ENCODE assay signal across 9 cellular contexts in the genomic region with DNA sequence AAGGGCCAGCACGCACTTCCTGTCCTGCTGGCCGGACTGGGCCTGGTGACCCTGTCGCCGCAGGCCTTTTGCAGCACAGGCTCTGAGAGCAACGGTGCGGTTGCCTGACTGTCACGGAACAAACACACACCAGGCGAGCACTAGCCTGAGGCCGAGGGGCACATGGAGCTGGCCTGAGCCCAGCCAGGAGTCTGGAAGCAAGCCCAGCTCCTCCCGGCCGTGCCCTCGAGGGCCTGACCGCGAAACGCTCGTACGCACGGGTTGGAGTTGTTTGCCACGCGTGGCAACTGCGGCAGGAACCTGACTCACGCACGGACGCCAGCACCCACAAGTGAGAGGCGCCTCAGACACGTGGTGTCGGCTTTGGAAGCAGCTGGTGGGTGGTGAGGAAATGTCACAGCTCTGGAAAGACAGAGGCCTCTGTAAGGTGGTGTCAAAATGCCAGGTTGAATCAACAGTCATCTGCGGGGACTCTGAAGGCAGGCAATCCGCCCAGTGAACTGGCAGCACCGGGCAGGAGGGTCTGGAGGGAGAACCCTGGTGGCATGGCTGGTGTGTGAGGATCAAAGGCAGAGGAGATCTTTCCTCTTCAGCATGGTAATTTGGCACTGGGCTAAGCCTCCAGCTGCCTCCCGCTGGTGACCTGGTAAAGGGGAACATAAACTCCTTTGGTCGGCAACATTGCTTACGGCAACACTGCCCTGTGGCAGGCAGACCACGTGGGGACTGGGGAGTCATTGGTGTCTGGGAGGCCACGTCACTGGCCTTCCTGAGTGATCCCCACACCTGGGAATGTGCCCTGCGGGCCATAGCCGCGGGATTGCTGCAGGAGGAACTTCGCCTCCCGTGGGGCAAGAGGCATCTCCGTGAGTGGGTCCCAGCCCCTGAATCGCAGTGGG. TPM values are rescaled to one million over a fixed set of nuclear protein-coding genes. Genes with fewer than 3 reads are reported as not detected.
DNase-seq lines count a peak whose midpoint lies in the region; ATAC-seq, FAIRE-seq and TF ChIP-seq lines count a peak whose summit lies in the region.
"Had no signal": no experiment of that assay in that cellular context is flagged by ENCODE, and none has a peak within 500 bp of the region (broad histone marks: within the 10 kb centered on the region; RNA-seq: fewer than 3 reads in every experiment).

No MANE protein-coding gene starts in this region.

- peak; percentile 26 for FAIRE-seq in GM12891 (lab: Jason Lieb, UNC)

- TF ChIP-seq CTCF in choroid plexus epithelial cell (conservative IDR thresholded peaks at IDR 0.05; ENCODE audit: low read depth, low read length) (no peak), progenitor cell of endocrine pancreas (IDR thresholded peaks at IDR 0.05; ENCODE audit: unreplicated experiment) (no peak), endodermal cell (conservative IDR thresholded peaks at IDR 0.05) (no peak)

- no peak overlapping the region for H3K27ac ChIP-seq in endodermal cell (ENCODE audit: low read depth, low read length)

- H3K9me3 Mint-ChIP-seq in progenitor cell of endocrine pancreas (ENCODE audit: low read depth) (no peaks in the 10 kb centered on the region), endodermal cell (peaks cover 5% of the 10 kb centered on the region)

- H3K4me1 Mint-ChIP-seq in progenitor cell of endocrine pancreas (ENCODE audit: low read depth) = no peaks in the 10 kb centered on the region
- no peaks in the 10 kb centered on the region for H3K4me1 Mint-ChIP-seq in endodermal cell

- H3K36me3 Mint-ChIP-seq in progenitor cell of endocrine pancreas (ENCODE audit: insufficient read depth) (no peaks in the 10 kb centered on the region), endodermal cell (ENCODE audit: low read depth) (no peaks in the 10 kb centered on the region)

- H3K4me3 Mint-ChIP-seq in progenitor cell of endocrine pancreas (ENCODE audit: low read depth) = no peak overlapping the region
- no peak overlapping the region for H3K4me3 Mint-ChIP-seq in endodermal cell

- H3K4me3 ChIP-seq in choroid plexus epithelial cell (ENCODE audit: low read depth, low read length) (no peak overlapping the region), endodermal cell (ENCODE audit: low read length) (no peak overlapping the region)

- H3K27me3 Mint-ChIP-seq in progenitor cell of endocrine pancreas (peaks cover 19% of the 10 kb centered on the region), endodermal cell (ENCODE audit: insufficient read depth) (peaks cover 15% of the 10 kb centered on the region)

- TF ChIP-seq POLR2A in GM12891 (IDR thresholded peaks at IDR 0.05; ENCODE audit: low read depth, low read length) = no peak

- H3K27me3 ChIP-seq in endodermal cell (ENCODE audit: control insufficient read depth, insufficient read depth, low read length, poor library complexity, severe bottlenecking) = peaks cover 22% of the 10 kb centered on the region

- H3K9me3 ChIP-seq in endodermal cell (ENCODE audit: control insufficient read depth, low read length) = no peaks in the 10 kb centered on the region

- H3K9ac ChIP-seq in endodermal cell (ENCODE audit: extremely low read depth, low read length, poor library complexity, severe bottlenecking) = no peak overlapping the region

- DNase-seq in GM12891 (ENCODE audit: insufficient read length, low spot score) (no peak), RPMI7951 (ENCODE audit: low read depth) (peak; percentile 98), choroid plexus epithelial cell (ENCODE audit: low read depth) (peak; percentile 20), progenitor cell of endocrine pancreas (ENCODE audit: low spot score, unreplicated experiment) (no peak), endodermal cell (no peak)
- peak; percentile 61 for DNase-seq in stimulated activated CD4-positive, alpha-beta T cell treated with anti-CD3 and anti-CD28 coated beads, Interleukin-2, amount 100 ng/mL, for 4 hours (ENCODE audit: low read depth)

- WGBS in endodermal cell (ENCODE audit: insufficient coverage in 1 of 2, insufficient read length in 1 of 2), 2 experiments = 90 to 91% methylated on average over 25 to 42 of the region's 42 CpGs

- no peak for ATAC-seq in HG02973 (IDR thresholded peaks at IDR 0.05; ENCODE audit: unreplicated experiment)
- ATAC-seq in GM21529 (IDR thresholded peaks at IDR 0.05; ENCODE audit: unreplicated experiment) = no peak

- H3K4me1 ChIP-seq in endodermal cell (ENCODE audit: control insufficient read depth, insufficient read depth, low read length) = no peaks in the 10 kb centered on the region

- H3K36me3 ChIP-seq in endodermal cell (ENCODE audit: control insufficient read depth, insufficient read depth, low read length) = no peaks in the 10 kb centered on the region

- H3K27ac Mint-ChIP-seq in progenitor cell of endocrine pancreas (no peak overlapping the region), endodermal cell (no peak overlapping the region)

TF ChIP-seq in GM12891, 5 proteins besides CTCF, POLR2A, EP300 and RAD21:
- TF ChIP-seq TAF1 (IDR thresholded peaks at IDR 0.05; ENCODE audit: low read depth, low read length) (no peak), PAX5 (IDR thresholded peaks at IDR 0.05; ENCODE audit: insufficient read depth, low read length, severe bottlenecking) (no peak)

RNA-seq across cellular contexts. Expression of a gene that starts 15.3 kb away (rescaled TPM):
- polyA plus RNA-seq in GM12891 (2012; ENCODE audit: low read depth, missing spikeins) = 0.05 TPM
- total RNA-seq in RPMI7951 (2014; rRNA removed; shearing (Covaris generic)) = not detected in 2 replicates
- total RNA-seq in progenitor cell of endocrine pancreas = 0.10 TPM in 1 of 2 replicates, not detected in the other
- under 1 TPM in 1 of 2 donors, not detected in 1; 0.15 TPM for total RNA-seq in endodermal cell
- not detected for polyA plus RNA-seq in endodermal cell (2013, experiment 1 of 2)
- polyA plus RNA-seq in endodermal cell (2013, experiment 2 of 2) = 0.12 TPM
- polyA plus RNA-seq: neural cell had no signal

RNA-seq across cellular contexts. Expression of a gene that starts 30.2 kb away (rescaled TPM):
- polyA plus RNA-seq in GM12891 (2012; ENCODE audit: low read depth, missing spikeins) = 0.04 TPM
- total RNA-seq in RPMI7951 (2014; rRNA removed; shearing (Covaris generic)) = not detected in 2 replicates
- not detected in 2 replicates for total RNA-seq in progenitor cell of endocrine pancreas
- under 1 TPM in 1 of 2 donors, not detected in 1; 0.20 TPM for total RNA-seq in endodermal cell
- polyA plus RNA-seq in endodermal cell (2013, experiment 1 of 2) = 0.11 TPM
- not detected for polyA plus RNA-seq in endodermal cell (2013, experiment 2 of 2)
- polyA plus RNA-seq: neural cell had no signal

RNA-seq across cellular contexts. Expression of a gene that starts 57.3 kb away (rescaled TPM):
- polyA plus RNA-seq in GM12891 (2012; ENCODE audit: low read depth, missing spikeins) = 0.80 TPM
- total RNA-seq in RPMI7951 (2014; rRNA removed; shearing (Covaris generic)) = not detected in 2 replicates
- total RNA-seq in progenitor cell of endocrine pancreas (not detected in 2 replicates), endodermal cell (under 1 TPM in 1 of 2 donors, not detected in 1; 0.18 TPM)
- 1.8 TPM for polyA plus RNA-seq in endodermal cell (2013, experiment 1 of 2)
- polyA plus RNA-seq in endodermal cell (2013, experiment 2 of 2) = 2.2 TPM
- polyA plus RNA-seq: neural cell had no signal

Comparison
In these comparisons a context has a peak if more than half of its experiments do, and no peak if none do; other contexts are left out.
1. DNase-seq: peak in RPMI7951 (single experiment), choroid plexus epithelial cell (single experiment) and stimulated activated CD4-positive, alpha-beta T cell treated with anti-CD3 and anti-CD28 coated beads, Interleukin-2, amount 100 ng/mL, for 4 hours (single experiment); none in GM12891 (single experiment), progenitor cell of endocrine pancreas (single experiment) and endodermal cell (single experiment).